2 cellular contexts compared by ENCODE assay signal in genomic region chr4:87298362-87298761, GRCh38.
TF ChIP-seq lines count a peak whose summit lies in the region.

No MANE protein-coding gene starts in this region.

TF ChIP-seq in GM23338, 12 proteins besides CTCF, POLR2A, EP300 and RAD21:
- TF ChIP-seq ETS1 (IDR thresholded peaks at IDR 0.05): no peak
- no peak for TF ChIP-seq EZH2 (IDR thresholded peaks at IDR 0.05; ENCODE audit: low read depth, unreplicated experiment)
- no peak for TF ChIP-seq NANOG (IDR thresholded peaks at IDR 0.05; ENCODE audit: borderline replicate concordance)
TF ChIP-seq in GM23338: peak in this region for 0.

TF ChIP-seq in K562, 482 proteins besides CTCF, POLR2A, EP300 and RAD21:
- TF ChIP-seq BRF2 (IDR thresholded peaks at IDR 0.05; ENCODE audit: borderline replicate concordance, insufficient read depth, insufficient read length) (no peak), FOXK1 (CRISPR knock-in tag; IDR thresholded peaks at IDR 0.05; ENCODE audit: borderline replicate concordance) (no peak), BDP1 (IDR thresholded peaks at IDR 0.05; ENCODE audit: insufficient read depth, insufficient read length) (no peak), SREBF2 (CRISPR knock-in tag; IDR thresholded peaks at IDR 0.05) (no peak), DLX4 (CRISPR knock-in tag; IDR thresholded peaks at IDR 0.05) (no peak), SLC30A9 (CRISPR knock-in tag; IDR thresholded peaks at IDR 0.05) (no peak), WHSC1 (IDR thresholded peaks at IDR 0.05; ENCODE audit: low read length) (no peak), PHF20 (IDR thresholded peaks at IDR 0.05; ENCODE audit: partially characterized antibody) (no peak), ZNF174 (CRISPR knock-in tag; IDR thresholded peaks at IDR 0.05) (no peak), ZNF134 (CRISPR knock-in tag; conservative IDR thresholded peaks at IDR 0.05) (no peak)
